Comparison of ENCODE assay signal across 8 cellular contexts in the genomic region with DNA sequence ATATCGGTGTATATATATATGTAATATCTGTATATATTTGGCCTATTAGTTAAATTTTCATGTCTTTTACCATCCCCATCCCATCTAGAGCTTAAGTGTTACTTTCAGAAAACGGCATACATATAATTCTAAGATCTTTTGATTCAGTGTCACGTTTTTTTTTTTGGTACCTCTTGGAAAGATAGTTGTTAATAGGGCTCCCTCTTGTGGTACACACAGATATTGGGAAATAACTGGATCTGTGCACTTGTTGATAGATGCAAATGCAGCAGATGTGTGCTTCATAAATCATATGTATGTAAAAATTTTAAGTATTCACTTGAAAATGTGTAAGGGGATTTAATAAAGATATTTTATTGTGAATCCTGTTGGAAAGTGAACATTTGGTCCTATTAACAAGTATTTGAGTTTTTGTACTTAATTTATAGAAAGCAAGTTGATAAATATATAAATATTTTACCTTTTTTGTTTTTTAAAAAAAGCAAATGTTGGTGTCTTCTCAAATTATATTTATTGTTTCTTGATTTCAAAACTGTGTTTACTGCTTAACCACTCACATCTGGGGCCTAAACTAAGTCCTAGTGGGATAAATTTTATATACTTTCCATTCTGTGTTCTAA.
DNase-seq lines count a peak whose midpoint lies in the region; ATAC-seq, FAIRE-seq and TF ChIP-seq lines count a peak whose summit lies in the region.

No MANE protein-coding gene starts in this region.

- no peaks in the 10 kb centered on the region for H4K20me1 ChIP-seq in GM12878 (ENCODE audit: control insufficient read depth, insufficient read depth)

- FAIRE-seq in GM12878 (lab: Jason Lieb, UNC), result no peak

- 33% methylated on average over 3 of the region's 3 CpGs for WGBS in GM12878 (ENCODE audit: insufficient coverage, insufficient replicate concordance, low lambda C conversion rate, missing lambda C conversion rate)

- H3K9me3 ChIP-seq in GM12878 (replicated peaks; ENCODE audit: control insufficient read depth, insufficient read depth, low read length), result no peaks in the 10 kb centered on the region

- H3K4me3 ChIP-seq in AG09309 (ENCODE audit: control insufficient read depth, low read depth, low read length), result no peak overlapping the region
- no peak overlapping the region for H3K4me3 ChIP-seq in GM12878

- H3K4me3 Mint-ChIP-seq in stimulated activated memory B cell treated with anti-CD40 and anti-IgM and Interleukin-4, amounts not matched to agents 10 μg/mL and 1 μg/mL and 100 μg/mL, for 72 hours, result no peak overlapping the region

- SMC1A ChIA-PET in GM12878 (lab: Charles Lee; ENCODE audit: uncharacterized antibody, unreplicated experiment), result interaction anchor here (0.6 to 6.8 kb wide), 34 partner anchors 10 to 1603 kb away, joined by 3 to 184 read pairs (median 8); no protein-coding TSS in a partner anchor

- RAD21 ChIA-PET in GM12878 (lab: Charles Lee; ENCODE audit: unreplicated experiment), result interaction anchor here (0.6 to 3.9 kb wide), 26 partner anchors 10 to 804 kb away, joined by 3 to 134 read pairs (median 6); partner anchors contain the start of gene BMP2K

- DNase-seq in AG09309 (ENCODE audit: low read depth) (peak; percentile 59), GM13977 (ENCODE audit: low spot score) (peak; percentile 42), HS-5 (ENCODE audit: low read depth) (peak; percentile 34), NCI-H69 (lab: John Stamatoyannopoulos, UW) (peak; percentile 72), GM12878 (ENCODE audit: low read depth, low spot score) (peak; percentile 44), iPS DF 4.7 (ENCODE audit: extremely low read depth, low spot score) (peak; percentile 9)

- no peaks in the 10 kb centered on the region; the same call in 1 of the 2 replicates for H3K79me2 ChIP-seq in GM12878 (ENCODE audit: control insufficient read depth, insufficient read depth, low read length)

- peaks cover 29% of the 10 kb centered on the region for H3K36me3 Mint-ChIP-seq in stimulated activated memory B cell treated with anti-CD40 and anti-IgM and Interleukin-4, amounts not matched to agents 10 μg/mL and 1 μg/mL and 100 μg/mL, for 72 hours

- H2AFZ ChIP-seq in GM12878 (ENCODE audit: control insufficient read depth, low read depth, low read length), result no peak overlapping the region

- peak; percentile 80 for ATAC-seq in GM12878
- no peak for ATAC-seq in stimulated activated memory B cell treated with anti-CD40 and anti-IgM and Interleukin-4, amounts not matched to agents 10 μg/mL and 1 μg/mL and 100 μg/mL, for 72 hours
- no peak for ATAC-seq in HG03025 (IDR thresholded peaks at IDR 0.05; ENCODE audit: low FRiP score, unreplicated experiment)

- intact Hi-C loops in GM12878 (cut with micrococcal nuclease; ENCODE audit: unreplicated experiment), result loop anchor here (1.0 to 10.0 kb wide), 7 partner anchors 88 to 906 kb away; partner anchors contain the start of genes BMP2K and FRAS1

- H3K4me1 Mint-ChIP-seq in stimulated activated memory B cell treated with anti-CD40 and anti-IgM and Interleukin-4, amounts not matched to agents 10 μg/mL and 1 μg/mL and 100 μg/mL, for 72 hours, result peaks cover 29% of the 10 kb centered on the region

- no peak overlapping the region for H3K9ac ChIP-seq in GM12878 (ENCODE audit: control insufficient read depth, insufficient read depth, low read length)

- no peak for TF ChIP-seq POLR2A in GM12878 (IDR thresholded peaks at IDR 0.05; ENCODE audit: low read depth, low read length)

- no TSS peak for BruUV-seq in GM12878 (replicated peaks; lab: Mats Ljungman, UMichigan)

- H3K4me2 ChIP-seq in GM12878 (ENCODE audit: control insufficient read depth, insufficient read depth), result no peak overlapping the region

- no peaks in the 10 kb centered on the region for H3K27me3 Mint-ChIP-seq in stimulated activated memory B cell treated with anti-CD40 and anti-IgM and Interleukin-4, amounts not matched to agents 10 μg/mL and 1 μg/mL and 100 μg/mL, for 72 hours

- no peak overlapping the region for H3K27ac ChIP-seq in GM12878 (ENCODE audit: control insufficient read depth, insufficient read depth)

- CTCF ChIA-PET in GM12878 (lab: Yijun Ruan, JAX), result interaction anchor here (0.6 to 4.8 kb wide), 31 partner anchors 10 to 906 kb away, joined by 3 to 160 read pairs (median 6); no protein-coding TSS in a partner anchor

- peak; percentile 60 for TF ChIP-seq CTCF in AG09309 (IDR thresholded peaks at IDR 0.05; ENCODE audit: control insufficient read depth, insufficient read depth, low read depth, low read length, missing control alignments)
- peak; percentile 69 for TF ChIP-seq CTCF in GM13977 (IDR thresholded peaks at IDR 0.05; ENCODE audit: extremely low read depth, insufficient read depth, missing control alignments)
- peak; percentile 60 to 77 (median 60); a peak in 5 of 6 replicates for TF ChIP-seq CTCF in GM12878 (IDR thresholded peaks at IDR 0.05 in 2 of 3, conservative IDR thresholded peaks at IDR 0.05 in 1 of 3; ENCODE audit: control insufficient read depth in 2 of 3, extremely low read depth in 1 of 3, insufficient read depth in 1 of 3, low read depth in 3 of 3, low read length in 3 of 3)

- H3K36me3 ChIP-seq in GM12878 (ENCODE audit: control insufficient read depth in 2 of 2, insufficient read depth in 2 of 2, low read length in 1 of 2), result peaks cover 3 to 17% of the 10 kb centered on the region in 2 experiments

- peak overlapping the region; percentile 72 for H3K27ac Mint-ChIP-seq in stimulated activated memory B cell treated with anti-CD40 and anti-IgM and Interleukin-4, amounts not matched to agents 10 μg/mL and 1 μg/mL and 100 μg/mL, for 72 hours

- POLR2A ChIA-PET in GM12878 (lab: Charles Lee), result interaction anchor here (0.6 to 1.6 kb wide), 4 partner anchors 75 to 251 kb away, joined by 3 to 10 read pairs (median 4); no protein-coding TSS in a partner anchor

- no peak for TF ChIP-seq EP300 in GM12878 (IDR thresholded peaks at IDR 0.05; ENCODE audit: borderline replicate concordance in 1 of 2, control insufficient read depth in 1 of 2, low read depth in 2 of 2, low read length in 2 of 2)

- in situ Hi-C loops in GM13977 (cut with MboI; ENCODE audit: low pct_unique_long_range_greater_than_20kb, low sequenced_read_pairs, unreplicated experiment), result loop anchor here (25.0 kb wide), 1 partner anchor 902 kb away; no protein-coding TSS in a partner anchor
- in situ Hi-C loops in GM12878 (cut with MboI), result loop anchor here (5.0 kb wide), 1 partner anchor 252 kb away; no protein-coding TSS in a partner anchor

- H3K9me3 Mint-ChIP-seq in stimulated activated memory B cell treated with anti-CD40 and anti-IgM and Interleukin-4, amounts not matched to agents 10 μg/mL and 1 μg/mL and 100 μg/mL, for 72 hours, result no peaks in the 10 kb centered on the region

- no peaks in the 10 kb centered on the region for H3K27me3 ChIP-seq in GM12878 (replicated peaks in 1 of 2; ENCODE audit: control insufficient read depth in 2 of 2, insufficient read depth in 2 of 2, low read length in 1 of 2)

- peaks cover 7% of the 10 kb centered on the region for H3K4me1 ChIP-seq in GM12878 (ENCODE audit: control insufficient read depth, insufficient read depth, low read length)

- peak; percentile 96 for TF ChIP-seq RAD21 in GM12878 (IDR thresholded peaks at IDR 0.05; ENCODE audit: insufficient read depth, low read depth, low read length)

TF ChIP-seq in GM12878, 131 proteins besides CTCF, POLR2A, EP300 and RAD21:
- TF ChIP-seq ATF7 (IDR thresholded peaks at IDR 0.05; ENCODE audit: low read depth), result 0 out of 2 replicates have a peak, but pooled peaks have one; percentile 14
- TF ChIP-seq ZNF384 (IDR thresholded peaks at IDR 0.05; ENCODE audit: borderline replicate concordance, low read depth, low read length), result peak; percentile 87
- 0 out of 2 replicates have a peak, but pooled peaks have one; percentile 77 for TF ChIP-seq MLLT1 (IDR thresholded peaks at IDR 0.05)
- TF ChIP-seq PKNOX1 (IDR thresholded peaks at IDR 0.05), result 0 out of 2 replicates have a peak, but pooled peaks have one; percentile 17
- no peak for TF ChIP-seq TARDBP (IDR thresholded peaks at IDR 0.05; ENCODE audit: borderline replicate concordance)
- no peak for TF ChIP-seq STAT3 (IDR thresholded peaks at IDR 0.05; ENCODE audit: low read depth, low read length)
- TF ChIP-seq SMC3 (IDR thresholded peaks at IDR 0.05; ENCODE audit: borderline replicate concordance, low read length), result peak; percentile 89
- no peak for TF ChIP-seq HDAC6 (IDR thresholded peaks at IDR 0.05; ENCODE audit: unreplicated experiment)
- peak; percentile 66 to 74; a peak in 3 of 4 replicates for TF ChIP-seq BHLHE40 (IDR thresholded peaks at IDR 0.05; ENCODE audit: borderline replicate concordance in 1 of 2, low read depth in 2 of 2, low read length in 1 of 2)

Comparison
In these comparisons a context has a peak if more than half of its experiments do, and no peak if none do; other contexts are left out.
1. DNase-seq: peak in every context shown above with its lines; median percentile 72 in NCI-H69; 59 in AG09309; 44 in GM12878; 42 in GM13977; 34 in HS-5; 9 in iPS DF 4.7.